ENCODE assay signal across 9 cellular contexts in the genomic region with DNA sequence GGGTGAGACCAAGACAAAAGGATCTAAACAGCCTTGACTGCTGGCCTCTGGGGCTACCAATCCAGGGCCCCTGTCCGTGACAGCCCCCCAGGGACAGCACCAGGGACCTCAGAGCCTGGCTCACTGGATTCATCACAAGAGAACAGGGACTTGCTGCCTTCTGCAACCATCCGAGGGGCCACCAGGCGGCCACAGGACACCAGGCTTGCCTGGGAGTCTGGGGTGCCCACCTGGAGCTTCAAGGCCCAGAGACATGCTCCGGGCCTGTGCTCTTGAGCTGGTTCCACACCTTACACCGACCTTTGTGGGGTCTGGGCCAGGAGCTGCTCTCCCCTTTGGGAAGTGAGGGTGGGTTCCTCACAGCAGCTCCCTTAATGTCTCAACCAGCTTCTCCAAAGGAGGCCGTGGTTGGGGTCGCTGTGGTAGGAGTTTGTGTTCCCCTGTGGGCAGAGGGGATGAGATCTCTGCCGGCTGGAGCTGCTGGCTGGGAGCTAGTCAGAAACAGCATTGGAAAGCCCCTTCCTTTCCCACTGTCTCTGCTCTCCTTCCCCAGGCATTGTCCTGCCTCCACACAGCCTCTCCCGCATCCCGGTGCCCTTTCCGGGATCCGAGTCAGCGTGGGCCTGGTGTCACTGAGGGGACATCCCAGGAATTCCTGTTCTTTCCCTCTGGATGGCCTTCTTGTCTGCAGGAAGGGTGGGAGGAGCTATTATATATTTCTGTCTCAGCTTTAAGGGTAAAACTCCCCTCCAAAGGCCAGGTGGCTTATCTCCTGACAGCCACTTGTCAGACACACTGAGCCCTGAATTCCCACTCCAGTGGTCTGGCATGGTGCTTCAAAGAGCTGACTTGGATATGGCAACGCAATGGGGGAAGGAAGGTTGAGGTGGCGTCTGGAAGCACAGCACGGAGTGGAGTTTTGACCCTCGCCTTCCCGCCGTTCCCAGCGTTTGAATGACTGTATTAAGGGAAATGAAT. TPM values are rescaled to one million over a fixed set of nuclear protein-coding genes. Genes with fewer than 3 reads are reported as not detected.
A peak's percentile ranks its signal among the peaks of the same experiment; 100 is the strongest.
DNase-seq lines count a peak whose midpoint lies in the region; ATAC-seq, FAIRE-seq and TF ChIP-seq lines count a peak whose summit lies in the region.
"Had no signal": no experiment of that assay in that cellular context is flagged by ENCODE, and none has a peak within 500 bp of the region (broad histone marks: within the 10 kb centered on the region; RNA-seq: fewer than 3 reads in every experiment).

No MANE protein-coding gene starts in this region.

- TF ChIP-seq RAD21 in liver (IDR thresholded peaks at IDR 0.05): no peak

- no peaks in the 10 kb centered on the region for H3K9me3 ChIP-seq in liver (ENCODE audit: control insufficient read depth in 4 of 4, low read length in 3 of 4)
- H3K9me3 ChIP-seq in CD4-positive, alpha-beta memory T cell (ENCODE audit: control insufficient read depth in 1 of 2, low read length in 2 of 2): no peaks in the 10 kb centered on the region
- no peaks in the 10 kb centered on the region for H3K9me3 ChIP-seq in MG63

- DNase-seq in Calu3: peak; percentile 60
- peak; percentile 73 for DNase-seq in HTR-8/SVneo (ENCODE audit: insufficient read length, low spot score)
- peak; percentile 82 for DNase-seq in WTC11 (ENCODE audit: low spot score)
- DNase-seq in CD4-positive, alpha-beta memory T cell: no peak
- no peak for DNase-seq in MG63
- DNase-seq in naive thymus-derived CD8-positive, alpha-beta T cell: no peak
- DNase-seq: substantia nigra had no signal

- intact Hi-C loops in Calu3 (cut with micrococcal nuclease; ENCODE audit: unreplicated experiment): no loop called here
- intact Hi-C loops in CD4-positive, alpha-beta memory T cell (cut with micrococcal nuclease): no loop called here

- H3K9ac ChIP-seq in liver (ENCODE audit: low read depth in 1 of 2, low read length in 2 of 2): no peak overlapping the region

- H3K4me1 ChIP-seq in liver (ENCODE audit: control insufficient read depth in 4 of 4, insufficient read depth in 4 of 4, low read length in 3 of 4): peaks cover under 1% of the 10 kb centered on the region in 4 donors
- H3K4me1 ChIP-seq in CD4-positive, alpha-beta memory T cell (ENCODE audit: insufficient read depth, low read length): peaks cover 6% of the 10 kb centered on the region

- H3K27ac Mint-ChIP-seq in Calu3 (ENCODE audit: unreplicated experiment): no peak overlapping the region
- no peak overlapping the region for H3K27ac Mint-ChIP-seq in WTC11
- no peak overlapping the region for H3K27ac Mint-ChIP-seq in CD4-positive, alpha-beta memory T cell
- no peak overlapping the region for H3K27ac Mint-ChIP-seq in naive thymus-derived CD8-positive, alpha-beta T cell

- H3K27me3 ChIP-seq in liver (ENCODE audit: control insufficient read depth in 4 of 4, insufficient read depth in 4 of 4, low read length in 3 of 4) (no peaks in the 10 kb centered on the region), MG63 (no peaks in the 10 kb centered on the region)
- H3K27me3 ChIP-seq in CD4-positive, alpha-beta memory T cell (ENCODE audit: insufficient read depth, low read length): peaks cover 3% of the 10 kb centered on the region

- peaks cover 40% of the 10 kb centered on the region for H3K4me1 Mint-ChIP-seq in Calu3 (ENCODE audit: low read depth, unreplicated experiment)
- peaks cover 61% of the 10 kb centered on the region for H3K4me1 Mint-ChIP-seq in WTC11
- peaks cover 4 to 15% (median 6%) of the 10 kb centered on the region in 4 donors for H3K4me1 Mint-ChIP-seq in CD4-positive, alpha-beta memory T cell
- H3K4me1 Mint-ChIP-seq in naive thymus-derived CD8-positive, alpha-beta T cell: peaks cover 4 to 14% (median 9%) of the 10 kb centered on the region in 4 donors

- H3K27ac ChIP-seq in liver (ENCODE audit: low read depth in 1 of 2, low read length in 2 of 2): no peak overlapping the region
- H3K27ac ChIP-seq in CD4-positive, alpha-beta memory T cell (ENCODE audit: low read depth, low read length): no peak overlapping the region

- CTCF ChIA-PET in Calu3 (lab: Charles Lee) (interaction anchor here (0.6 to 1.2 kb wide), 5 partner anchors 9 to 258 kb away, joined by 3 read pairs; partner anchors contain the start of gene RIOX1), WTC11 (lab: Charles Lee) (interaction anchor here (0.6 to 3.1 kb wide), 44 partner anchors 9 to 402 kb away, joined by 3 to 29 read pairs (median 4); partner anchors contain the start of genes NUMB, PSEN1 and RIOX1)
- CTCF ChIA-PET in CD4-positive, alpha-beta memory T cell (lab: Charles Lee; ENCODE audit: partially characterized antibody): interaction anchor here (1.6 to 2.0 kb wide), 2 partner anchors 11 to 240 kb away, joined by 4 to 6 read pairs; no protein-coding TSS in a partner anchor

- H3K27me3 Mint-ChIP-seq in Calu3 (ENCODE audit: unreplicated experiment): peaks cover 53% of the 10 kb centered on the region
- peaks cover 26% of the 10 kb centered on the region for H3K27me3 Mint-ChIP-seq in WTC11 (ENCODE audit: low read depth)
- H3K27me3 Mint-ChIP-seq in CD4-positive, alpha-beta memory T cell: peaks cover 24 to 29% of the 10 kb centered on the region in 2 donors
- H3K27me3 Mint-ChIP-seq in naive thymus-derived CD8-positive, alpha-beta T cell: peaks cover 23 to 48% (median 37%) of the 10 kb centered on the region in 5 donors

- H3K9me3 Mint-ChIP-seq in Calu3 (ENCODE audit: low read depth, unreplicated experiment) (no peaks in the 10 kb centered on the region), WTC11 (no peaks in the 10 kb centered on the region)
- peaks cover 0 to 2% (median 0%) of the 10 kb centered on the region in 8 donors for H3K9me3 Mint-ChIP-seq in CD4-positive, alpha-beta memory T cell
- H3K9me3 Mint-ChIP-seq in naive thymus-derived CD8-positive, alpha-beta T cell: no peaks in the 10 kb centered on the region

- H3K36me3 ChIP-seq in liver (ENCODE audit: control insufficient read depth in 4 of 4, insufficient read depth in 3 of 4, low read depth in 1 of 4, low read length in 3 of 4): peaks cover 0 to 4% (median under 1%) of the 10 kb centered on the region in 4 donors
- H3K36me3 ChIP-seq in CD4-positive, alpha-beta memory T cell (ENCODE audit: insufficient read depth, low read length): no peaks in the 10 kb centered on the region
- H3K36me3 ChIP-seq in MG63: no peaks in the 10 kb centered on the region

- BruUV-seq in Calu3 (replicated peaks; lab: Mats Ljungman, UMichigan): no TSS peak

- peak; percentile 68 for FAIRE-seq in HTR-8/SVneo (lab: Jason Lieb, UNC)

- TF ChIP-seq CTCF in Calu3 (IDR thresholded peaks at IDR 0.05; ENCODE audit: unreplicated experiment) (peak; percentile 60), WTC11 (IDR thresholded peaks at IDR 0.05) (peak; percentile 38), liver (IDR thresholded peaks at IDR 0.05; ENCODE audit: low read depth, low read length, missing input control) (no peak)

- POLR2A ChIA-PET in WTC11 (lab: Charles Lee): interaction anchor here (0.6 to 1.6 kb wide), 3 partner anchors 15 to 226 kb away, joined by 3 to 4 read pairs (median 4); partner anchors contain the start of gene NUMB
- POLR2A ChIA-PET in CD4-positive, alpha-beta memory T cell (lab: Charles Lee; ENCODE audit: partially characterized antibody): no interaction called here
- POLR2A ChIA-PET in naive thymus-derived CD8-positive, alpha-beta T cell (lab: Charles Lee): interaction anchor here (1.0 kb wide), 2 partner anchors 11 to 226 kb away, joined by 3 to 4 read pairs; partner anchors contain the start of gene NUMB

- H3K4me3 Mint-ChIP-seq in Calu3 (ENCODE audit: low read depth, unreplicated experiment): no peak overlapping the region
- H3K4me3 Mint-ChIP-seq in WTC11: no peak overlapping the region
- no peak overlapping the region for H3K4me3 Mint-ChIP-seq in CD4-positive, alpha-beta memory T cell
- H3K4me3 Mint-ChIP-seq in naive thymus-derived CD8-positive, alpha-beta T cell: no peak overlapping the region

- H3K36me3 Mint-ChIP-seq in Calu3 (ENCODE audit: insufficient read depth, unreplicated experiment) (peaks cover 9% of the 10 kb centered on the region), WTC11 (no peaks in the 10 kb centered on the region)
- peaks cover 7 to 14% of the 10 kb centered on the region in 2 donors for H3K36me3 Mint-ChIP-seq in CD4-positive, alpha-beta memory T cell
- H3K36me3 Mint-ChIP-seq in naive thymus-derived CD8-positive, alpha-beta T cell: peaks cover 0 to 14% (median 6%) of the 10 kb centered on the region in 3 donors

- 66% methylated on average over 20 of the region's 20 CpGs for WGBS in liver

- peak; percentile 69 for ATAC-seq in WTC11
- no peak for ATAC-seq in HG03175 (IDR thresholded peaks at IDR 0.05; ENCODE audit: unreplicated experiment)
- ATAC-seq in naive thymus-derived CD8-positive, alpha-beta T cell: no peak

- H3K4me3 ChIP-seq in liver (ENCODE audit: low read depth in 1 of 3, low read length in 3 of 3): no peak overlapping the region
- H3K4me3 ChIP-seq in CD4-positive, alpha-beta memory T cell (ENCODE audit: low read length in 2 of 2): no peak overlapping the region
- H3K4me3 ChIP-seq in MG63: no peak overlapping the region

TF ChIP-seq in WTC11, 78 proteins besides CTCF, POLR2A, EP300 and RAD21 (continues in another document):
- TF ChIP-seq, protein P1, sequence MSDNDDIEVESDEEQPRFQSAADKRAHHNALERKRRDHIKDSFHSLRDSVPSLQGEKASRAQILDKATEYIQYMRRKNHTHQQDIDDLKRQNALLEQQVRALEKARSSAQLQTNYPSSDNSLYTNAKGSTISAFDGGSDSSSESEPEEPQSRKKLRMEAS (CRISPR knock-in tag; IDR thresholded peaks at IDR 0.05): 0 out of 2 replicates have a peak, but pooled peaks have one; percentile 26

TF ChIP-seq in liver, 16 proteins besides CTCF, POLR2A, EP300 and RAD21:
- TF ChIP-seq EGR1 (IDR thresholded peaks at IDR 0.05; ENCODE audit: low read depth in 2 of 2) (no peak), NR2F2 (IDR thresholded peaks at IDR 0.05) (peak; percentile 21)

RNA-seq across cellular contexts. Expression of gene PAPLN, which starts 5.1 kb away (rescaled TPM):
- total RNA-seq in Calu3 (2022): 0.17 and 0.59 TPM in 2 replicates
- total RNA-seq in WTC11 (2021): 9.3 to 16.3 TPM (median 14.8 TPM) in 3 replicates
- total RNA-seq in liver: 1 to 10 TPM; 1.3 to 2.8 TPM
- 1 to 10 TPM in 1 of 2 donors, under 1 TPM in 1; 0.68 to 1.2 TPM for polyA plus RNA-seq in liver
- total RNA-seq in CD4-positive, alpha-beta memory T cell: under 1 TPM; 0.11 to 0.17 TPM
- under 1 TPM; 0.32 to 0.50 TPM for polyA plus RNA-seq in CD4-positive, alpha-beta memory T cell
- 0.53 TPM in 1 of 2 replicates, not detected in the other for total RNA-seq in MG63 (2014; rRNA removed; shearing (Covaris generic); ENCODE audit: low replicate concordance)
- under 1 TPM; 0.10 to 0.11 TPM for total RNA-seq in naive thymus-derived CD8-positive, alpha-beta T cell
- under 1 TPM; 0.07 to 0.37 (median 0.10) TPM for polyA plus RNA-seq in naive thymus-derived CD8-positive, alpha-beta T cell

Comparison
In these comparisons a context has a peak if more than half of its experiments do, and no peak if none do; other contexts are left out.
1. DNase-seq: peak in Calu3 (single experiment), HTR-8/SVneo (single experiment) and WTC11 (single experiment); none in CD4-positive, alpha-beta memory T cell (0 of 5), MG63 (single experiment) and naive thymus-derived CD8-positive, alpha-beta T cell (0 of 10).